Comparison of ENCODE assay signal across 1 cellular context in genomic region chr2:216044883-216045499, GRCh38.
TF ChIP-seq lines count a peak whose summit lies in the region.

No MANE protein-coding gene starts in this region.

TF ChIP-seq in IMR-90, 13 proteins besides CTCF, POLR2A, EP300 and RAD21:
- TF ChIP-seq RFX5 (IDR thresholded peaks at IDR 0.05; ENCODE audit: low read depth, low read length) (no peak), SMC3 (IDR thresholded peaks at IDR 0.05; ENCODE audit: low read depth, low read length) (no peak), MXI1 (IDR thresholded peaks at IDR 0.05; ENCODE audit: borderline replicate concordance, low read depth, low read length) (no peak), CHD1 (IDR thresholded peaks at IDR 0.05; ENCODE audit: low read depth, low read length) (no peak), MAFK (IDR thresholded peaks at IDR 0.05; ENCODE audit: low read depth, low read length) (no peak), RCOR1 (IDR thresholded peaks at IDR 0.05; ENCODE audit: insufficient replicate concordance, low read length) (no peak), FOS (IDR thresholded peaks at IDR 0.05; ENCODE audit: low read depth, low read length) (no peak), CEBPB (IDR thresholded peaks at IDR 0.05; ENCODE audit: low read depth, low read length) (no peak), ELK1 (IDR thresholded peaks at IDR 0.05; ENCODE audit: borderline replicate concordance, low read depth, low read length) (no peak), BHLHE40 (IDR thresholded peaks at IDR 0.05; ENCODE audit: low read depth, low read length) (no peak), NFE2L2 (IDR thresholded peaks at IDR 0.05; ENCODE audit: low read depth, low read length) (no peak), MAZ (IDR thresholded peaks at IDR 0.05; ENCODE audit: borderline replicate concordance, low read depth, low read length) (no peak)
- TF ChIP-seq, protein P1, sequence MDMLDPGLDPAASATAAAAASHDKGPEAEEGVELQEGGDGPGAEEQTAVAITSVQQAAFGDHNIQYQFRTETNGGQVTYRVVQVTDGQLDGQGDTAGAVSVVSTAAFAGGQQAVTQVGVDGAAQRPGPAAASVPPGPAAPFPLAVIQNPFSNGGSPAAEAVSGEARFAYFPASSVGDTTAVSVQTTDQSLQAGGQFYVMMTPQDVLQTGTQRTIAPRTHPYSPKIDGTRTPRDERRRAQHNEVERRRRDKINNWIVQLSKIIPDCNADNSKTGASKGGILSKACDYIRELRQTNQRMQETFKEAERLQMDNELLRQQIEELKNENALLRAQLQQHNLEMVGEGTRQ (IDR thresholded peaks at IDR 0.05; ENCODE audit: low read depth, low read length): no peak
